32 cellular contexts compared by ENCODE assay signal in the genomic region with DNA sequence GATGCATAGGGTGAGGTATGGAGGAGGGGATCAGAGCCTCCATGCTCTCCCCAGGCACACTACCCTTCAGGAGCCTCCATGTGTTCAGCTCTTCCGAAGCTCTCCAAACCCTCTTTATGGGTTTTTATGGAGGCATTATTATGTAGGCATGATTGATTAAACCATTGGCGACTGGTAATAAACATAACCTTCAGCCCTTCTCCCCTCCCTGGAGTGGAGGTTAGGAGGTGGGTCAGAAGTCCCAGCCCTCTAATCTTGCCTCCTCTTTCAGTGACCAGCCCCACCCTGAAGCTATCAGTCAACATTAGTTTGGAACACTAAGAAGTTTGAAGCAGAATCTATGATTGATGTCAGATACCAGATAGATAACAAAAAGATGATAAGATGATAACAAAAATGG.
"Had no signal": no experiment of that assay in that cellular context is flagged by ENCODE, and none has a peak within 500 bp of the region (broad histone marks: within the 10 kb centered on the region; RNA-seq: fewer than 3 reads in every experiment).

No MANE protein-coding gene starts in this region.

- DNase-seq: activated CD4-positive, alpha-beta T cell treated with anti-CD3 and anti-CD28 coated beads, Interleukin-2, amount 10 ng/mL, durations not matched to agents 24 days and 14 days; activated CD4-positive, CD25-positive, alpha-beta regulatory T cell treated with anti-CD3 and anti-CD28 coated beads, Interleukin-2, amount 50 U/mL, for 72 hours; activated CD8-positive, alpha-beta T cell treated with anti-CD3 and anti-CD28 coated beads for 36 hours; activated effector memory CD4-positive, alpha-beta T cell treated with Interleukin-2 at 50 U/mL for 16 hours; activated naive CD4-positive, alpha-beta T cell treated with anti-CD3 and anti-CD28 coated beads for 36 hours; activated naive CD8-positive, alpha-beta T cell treated with anti-CD3 and anti-CD28 coated beads, Interleukin-2, amount 10 ng/mL, durations not matched to agents 7 days and 5 days; activated T-cell treated with anti-CD3 and anti-CD28 coated beads, Interleukin-2, amount 50 U/mL, for 48 hours; brain microvascular endothelial cell; dorsolateral prefrontal cortex; effector memory CD4-positive, alpha-beta T cell; head of caudate nucleus; hypothalamus; immature natural killer cell; kidney; mesendoderm; right lobe of liver; stimulated activated CD4-positive, alpha-beta T cell treated with anti-CD3 and anti-CD28 coated beads, Interleukin-12 subunit alpha, Interleukin-12 subunit beta, amount 100 ng/mL, for 4 hours; stimulated activated CD4-positive, alpha-beta T cell treated with anti-CD3 and anti-CD28 coated beads, Interleukin-4, amount 100 ng/mL, for 1 hour; T1000; trophoblast cell; WERI-Rb-1 had no signal

- H3K27me3 ChIP-seq: brain microvascular endothelial cell, dorsolateral prefrontal cortex, gastroesophageal sphincter, neutrophil, right lobe of liver, vagina had no signal

- H3K27me3 Mint-ChIP-seq: activated CD4-positive, alpha-beta T cell treated with anti-CD3 and anti-CD28 coated beads, Interleukin-2, amount 10 ng/mL, durations not matched to agents 24 days and 14 days; activated CD8-positive, alpha-beta T cell treated with anti-CD3 and anti-CD28 coated beads for 36 hours; activated naive CD8-positive, alpha-beta T cell treated with anti-CD3 and anti-CD28 coated beads, Interleukin-2, amount 10 ng/mL, durations not matched to agents 7 days and 5 days; natural killer cell treated with Interleukin-12 subunit alpha and Interleukin-12 subunit beta and Interleukin-15 and Interleukin-18, amount 100 ng/mL, for 72 hours; stimulated activated naive CD8-positive, alpha-beta T cell treated with anti-CD3 and anti-CD28 coated beads, Interleukin-15, Interleukin-2, amounts not matched to agents 100 ng/mL and 50 ng/mL, for 24 hours had no signal

- H3K36me3 ChIP-seq: brain microvascular endothelial cell, thoracic aorta had no signal

- H3K36me3 Mint-ChIP-seq: natural killer cell treated with Interleukin-12 subunit alpha and Interleukin-12 subunit beta and Interleukin-15 and Interleukin-18, amount 100 ng/mL, for 72 hours had no signal

- H3K27ac Mint-ChIP-seq: activated CD4-positive, alpha-beta T cell treated with anti-CD3 and anti-CD28 coated beads, Interleukin-2, amount 10 ng/mL, durations not matched to agents 24 days and 14 days; activated CD8-positive, alpha-beta T cell treated with anti-CD3 and anti-CD28 coated beads for 36 hours; activated naive CD4-positive, alpha-beta T cell treated with anti-CD3 and anti-CD28 coated beads for 36 hours; activated naive CD8-positive, alpha-beta T cell treated with anti-CD3 and anti-CD28 coated beads, Interleukin-2, amount 10 ng/mL, durations not matched to agents 7 days and 5 days; natural killer cell treated with Interleukin-12 subunit alpha and Interleukin-12 subunit beta and Interleukin-15 and Interleukin-18, amount 100 ng/mL, for 72 hours; T-helper 1 cell treated with Interleukin-12 subunit alpha and Interleukin-12 subunit beta and Interleukin-4 antibody, amounts not matched to agents 30 μg/mL and 1 μg/mL, for 36 hours had no signal

- FAIRE-seq: astrocyte, endothelial cell of umbilical vein, kidney had no signal

- H3K9me3 Mint-ChIP-seq: natural killer cell treated with Interleukin-12 subunit alpha and Interleukin-12 subunit beta and Interleukin-15 and Interleukin-18, amount 100 ng/mL, for 72 hours; stimulated activated naive CD8-positive, alpha-beta T cell treated with anti-CD3 and anti-CD28 coated beads, Interleukin-15, Interleukin-2, amounts not matched to agents 100 ng/mL and 50 ng/mL, for 24 hours had no signal

- H3K4me3 ChIP-seq: coronary artery, dorsolateral prefrontal cortex, gastroesophageal sphincter, lung, right lobe of liver, thoracic aorta, vagina had no signal

- H3K4me3 Mint-ChIP-seq: activated CD4-positive, alpha-beta T cell treated with anti-CD3 and anti-CD28 coated beads, Interleukin-2, amount 10 ng/mL, durations not matched to agents 24 days and 14 days; activated CD8-positive, alpha-beta T cell treated with anti-CD3 and anti-CD28 coated beads for 36 hours; activated naive CD4-positive, alpha-beta T cell treated with anti-CD3 and anti-CD28 coated beads for 36 hours; activated naive CD8-positive, alpha-beta T cell treated with anti-CD3 and anti-CD28 coated beads, Interleukin-2, amount 10 ng/mL, durations not matched to agents 7 days and 5 days; natural killer cell treated with Interleukin-12 subunit alpha and Interleukin-12 subunit beta and Interleukin-15 and Interleukin-18, amount 100 ng/mL, for 72 hours; stimulated activated naive CD8-positive, alpha-beta T cell treated with anti-CD3 and anti-CD28 coated beads, Interleukin-15, Interleukin-2, amounts not matched to agents 100 ng/mL and 50 ng/mL, for 24 hours; T-helper 1 cell treated with Interleukin-12 subunit alpha and Interleukin-12 subunit beta and Interleukin-4 antibody, amounts not matched to agents 30 μg/mL and 1 μg/mL, for 36 hours had no signal

- H3K27ac ChIP-seq: brain microvascular endothelial cell, coronary artery, dorsolateral prefrontal cortex, gastroesophageal sphincter, right lobe of liver, thoracic aorta, vagina, WERI-Rb-1 had no signal

- H3K9me3 ChIP-seq: gastroesophageal sphincter, neutrophil, right lobe of liver, thoracic aorta, vagina had no signal

- ATAC-seq: activated CD8-positive, alpha-beta T cell treated with anti-CD3 and anti-CD28 coated beads for 36 hours; gastroesophageal sphincter; natural killer cell treated with Interleukin-12 subunit alpha and Interleukin-12 subunit beta and Interleukin-15 and Interleukin-18, amount 100 ng/mL, for 72 hours had no signal
